27 cellular contexts compared by ENCODE assay signal in the genomic region with DNA sequence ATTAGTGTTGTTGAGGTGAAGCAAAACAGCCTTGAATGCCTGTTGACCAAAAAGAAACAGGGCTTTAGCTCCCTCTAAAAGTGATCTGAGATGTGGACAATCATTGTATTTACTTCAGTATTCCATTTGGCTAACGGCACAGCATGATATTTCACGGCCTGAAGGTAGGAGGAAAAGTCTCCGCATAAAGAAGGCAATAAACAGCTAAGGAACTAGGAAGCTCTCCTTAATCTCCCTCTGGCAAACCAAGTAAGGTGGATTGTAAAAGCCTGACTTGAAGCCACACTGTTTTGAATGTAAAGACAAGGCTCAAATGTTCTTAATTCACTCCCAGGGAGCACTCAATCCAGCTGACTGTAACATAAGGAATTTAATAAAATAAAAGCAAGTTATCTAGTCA.
"Had no signal": no experiment of that assay in that cellular context is flagged by ENCODE, and none has a peak within 500 bp of the region (broad histone marks: within the 10 kb centered on the region; RNA-seq: fewer than 3 reads in every experiment).

No MANE protein-coding gene starts in this region.

- H3K27me3 Mint-ChIP-seq: activated B cell treated with CpG ODN at 0.5 μM for 24 hours; activated CD4-positive, alpha-beta T cell treated with anti-CD3 and anti-CD28 coated beads, Interleukin-2, amount 10 ng/mL, durations not matched to agents 24 days and 14 days; activated CD8-positive, alpha-beta memory T cell treated with anti-CD3 and anti-CD28 coated beads, Interleukin-2, amount 10 ng/mL, durations not matched to agents 7 days and 5 days; activated naive CD8-positive, alpha-beta T cell; activated T-cell treated with anti-CD3 and anti-CD28 coated beads, Interleukin-2, amount 50 U/mL, for 24 hours had no signal

- H3K27ac ChIP-seq: cardiac muscle cell, KMS-11 had no signal

- H3K36me3 Mint-ChIP-seq: activated CD8-positive, alpha-beta memory T cell treated with anti-CD3 and anti-CD28 coated beads, Interleukin-2, amount 10 ng/mL, durations not matched to agents 7 days and 5 days; activated naive CD8-positive, alpha-beta T cell; brain had no signal

- H3K9ac ChIP-seq: KMS-11 had no signal

- H3K4me2 ChIP-seq: KMS-11 had no signal

- H3K4me3 Mint-ChIP-seq: activated B cell treated with CpG ODN at 0.5 μM for 24 hours; activated CD4-positive, alpha-beta T cell treated with anti-CD3 and anti-CD28 coated beads, Interleukin-2, amount 10 ng/mL, durations not matched to agents 24 days and 14 days; activated CD8-positive, alpha-beta memory T cell treated with anti-CD3 and anti-CD28 coated beads, Interleukin-2, amount 10 ng/mL, durations not matched to agents 7 days and 5 days; activated naive CD8-positive, alpha-beta T cell; activated T-cell treated with anti-CD3 and anti-CD28 coated beads, Interleukin-2, amount 50 U/mL, for 24 hours; activated T-helper 1 cell treated with anti-CD3 and anti-CD28 coated beads, Interleukin-12 subunit alpha, Interleukin-12 subunit beta, Interleukin-2, Interleukin-4 antibody, amounts not matched to agents 30 ng/mL and 10 ng/mL and 1 ng/mL, durations not matched to agents 14 hours and 24 hours and 36 hours; brain; T-helper 1 cell treated with Interleukin-12 subunit alpha and Interleukin-12 subunit beta and Interleukin-4 antibody, amounts not matched to agents 30 μg/mL and 1 μg/mL, for 36 hours had no signal

- H3K27ac Mint-ChIP-seq: activated B cell treated with CpG ODN at 0.5 μM for 24 hours; activated CD4-positive, alpha-beta T cell treated with anti-CD3 and anti-CD28 coated beads, Interleukin-2, amount 10 ng/mL, durations not matched to agents 24 days and 14 days; activated CD8-positive, alpha-beta memory T cell treated with anti-CD3 and anti-CD28 coated beads, Interleukin-2, amount 10 ng/mL, durations not matched to agents 7 days and 5 days; activated naive CD8-positive, alpha-beta T cell; activated T-cell treated with anti-CD3 and anti-CD28 coated beads, Interleukin-2, amount 50 U/mL, for 24 hours; activated T-helper 1 cell treated with anti-CD3 and anti-CD28 coated beads, Interleukin-12 subunit alpha, Interleukin-12 subunit beta, Interleukin-2, Interleukin-4 antibody, amounts not matched to agents 30 ng/mL and 10 ng/mL and 1 ng/mL, durations not matched to agents 14 hours and 24 hours and 36 hours; brain; T-helper 1 cell treated with Interleukin-12 subunit alpha and Interleukin-12 subunit beta and Interleukin-4 antibody, amounts not matched to agents 30 μg/mL and 1 μg/mL, for 36 hours had no signal

- H3K27me3 ChIP-seq: cardiac muscle cell had no signal

- H3K9me3 Mint-ChIP-seq: activated CD4-positive, alpha-beta T cell treated with anti-CD3 and anti-CD28 coated beads, Interleukin-2, amount 10 ng/mL, durations not matched to agents 24 days and 14 days; activated T-cell treated with anti-CD3 and anti-CD28 coated beads, Interleukin-2, amount 50 U/mL, for 24 hours; activated T-helper 1 cell treated with anti-CD3 and anti-CD28 coated beads, Interleukin-12 subunit alpha, Interleukin-12 subunit beta, Interleukin-2, Interleukin-4 antibody, amounts not matched to agents 30 ng/mL and 10 ng/mL and 1 ng/mL, durations not matched to agents 14 hours and 24 hours and 36 hours; T-helper 1 cell treated with Interleukin-12 subunit alpha and Interleukin-12 subunit beta and Interleukin-4 antibody, amounts not matched to agents 30 μg/mL and 1 μg/mL, for 36 hours had no signal

- H3K4me3 ChIP-seq: cardiac muscle cell had no signal

- DNase-seq: activated B cell treated with CpG ODN at 0.5 μM for 24 hours; activated CD4-positive, alpha-beta T cell treated with anti-CD3 and anti-CD28 coated beads for 1 hour; activated CD4-positive, alpha-beta T cell treated with anti-CD3 and anti-CD28 coated beads, Interleukin-2, amount 10 ng/mL, durations not matched to agents 24 days and 14 days; activated CD4-positive, alpha-beta T cell treated with anti-CD3 and anti-CD28 coated beads, Interleukin-2, amount 50 U/mL, for 48 hours; activated CD8-positive, alpha-beta memory T cell treated with anti-CD3 and anti-CD28 coated beads, Interleukin-2, amount 10 ng/mL, durations not matched to agents 7 days and 5 days; activated effector memory CD4-positive, alpha-beta T cell treated with anti-CD3 and anti-CD28 coated beads, Interleukin-2, amount 50 U/mL, for 16 hours; activated naive CD4-positive, alpha-beta T cell treated with Interleukin-2 at 50 U/mL for 16 hours; activated T-cell treated with anti-CD3 and anti-CD28 coated beads, Interleukin-2, amount 50 U/mL, for 24 hours; amygdala; NCI-H1092; NCI-H1930; NCI-H2171; NCI-H2227 treated with DMSO at 0.1 percent for 48 hours; NCI-H446 treated with DMSO at 0.1 percent for 48 hours; NCI-H524 treated with DMSO at 0.1 percent for 48 hours; NCI-H774; NK-92 treated with Interleukin-12 subunit alpha and Interleukin-12 subunit beta, amount 100 ng/mL, for 24 hours; PC-3; SHP77 treated with DMSO at 0.1 percent for 48 hours had no signal

- H3K4me1 Mint-ChIP-seq: activated B cell treated with CpG ODN at 0.5 μM for 24 hours; activated CD4-positive, alpha-beta T cell treated with anti-CD3 and anti-CD28 coated beads, Interleukin-2, amount 10 ng/mL, durations not matched to agents 24 days and 14 days; activated CD8-positive, alpha-beta memory T cell treated with anti-CD3 and anti-CD28 coated beads, Interleukin-2, amount 10 ng/mL, durations not matched to agents 7 days and 5 days had no signal

- FAIRE-seq: astrocyte, RCC 7860 had no signal

- H3K36me3 ChIP-seq: cardiac muscle cell had no signal
